In genomic region chr7:26664735-26665420, GRCh38 we compare ENCODE assay signal across 8 cellular contexts.
DNase-seq lines count a peak whose midpoint lies in the region; ATAC-seq, FAIRE-seq and TF ChIP-seq lines count a peak whose summit lies in the region.

No MANE protein-coding gene starts in this region.

- WGBS in HepG2 (ENCODE audit: low lambda C conversion rate), result 90% methylated on average over 5 of the region's 5 CpGs

- no peak overlapping the region for H3K27ac ChIP-seq in HepG2 (ENCODE audit: extremely low read length, insufficient read depth, low read length)

- H3K4me3 ChIP-seq in HepG2 (replicated peaks in 1 of 3; ENCODE audit: insufficient read depth in 1 of 3, low read depth in 2 of 3, low read length in 3 of 3), result no peak overlapping the region

- H3K27ac Mint-ChIP-seq in CD14-positive monocyte (peak overlapping the region in 6 of 7 donors; percentile 31 to 83 (median 55)), HFFc6 (no peak overlapping the region)
- no peak overlapping the region for H3K27ac Mint-ChIP-seq in activated CD4-positive, alpha-beta memory T cell treated with anti-CD3 and anti-CD28 coated beads, Interleukin-2, amount 10 ng/mL, durations not matched to agents 7 days and 5 days

- TF ChIP-seq EP300 in HepG2 (IDR thresholded peaks at IDR 0.05; ENCODE audit: low read depth in 2 of 2, low read length in 2 of 2) (no peak), HepG2 (CRISPR knock-in tag; IDR thresholded peaks at IDR 0.05; ENCODE audit: borderline replicate concordance) (no peak)

- DNase-seq in CD14-positive monocyte (ENCODE audit: low spot score), result peak; percentile 47
- no peak for DNase-seq in HFFc6
- peak; percentile 28 for DNase-seq in activated CD4-positive, alpha-beta memory T cell treated with anti-CD3 and anti-CD28 coated beads, Interleukin-2, amount 10 ng/mL, durations not matched to agents 7 days and 5 days
- DNase-seq in HepG2 (ENCODE audit: low spot score), result no peak
- DNase-seq in germinal center (ENCODE audit: low spot score), result no peak
- DNase-seq in posterior vena cava (ENCODE audit: low spot score), result no peak

- no peak for TF ChIP-seq RAD21 in HepG2 (CRISPR knock-in tag; IDR thresholded peaks at IDR 0.05)

- no peaks in the 10 kb centered on the region for H3K36me3 ChIP-seq in HepG2 (replicated peaks in 1 of 2; ENCODE audit: control insufficient read depth in 1 of 2, insufficient read depth in 2 of 2, low read length in 2 of 2)

- H3K36me3 Mint-ChIP-seq in CD14-positive monocyte (peaks cover 17 to 30% of the 10 kb centered on the region in 2 donors), HFFc6 (ENCODE audit: low read depth) (no peaks in the 10 kb centered on the region)
- H3K36me3 Mint-ChIP-seq in activated CD4-positive, alpha-beta memory T cell treated with anti-CD3 and anti-CD28 coated beads, Interleukin-2, amount 10 ng/mL, durations not matched to agents 7 days and 5 days (ENCODE audit: low read depth), result no peaks in the 10 kb centered on the region

- peaks cover 4% of the 10 kb centered on the region; the same call in 1 of the 2 replicates for H3K4me1 ChIP-seq in HepG2 (ENCODE audit: insufficient read depth, low read length)

- in situ Hi-C loops in HepG2 (cut with HindIII; ENCODE audit: extremely low pct_ligation_motif_present, low pct_unique_long_range_greater_than_20kb), result loop anchor here (5.0 to 25.0 kb wide), 3 partner anchors 288 to 770 kb away; no protein-coding TSS in a partner anchor

- intact Hi-C loops in CD14-positive monocyte (cut with micrococcal nuclease) (loop anchor here (5.0 to 10.0 kb wide), 3 partner anchors 280 to 770 kb away; no protein-coding TSS in a partner anchor), HepG2 (cut with micrococcal nuclease; ENCODE audit: unreplicated experiment) (loop anchor here (5.0 kb wide), 1 partner anchor 373 kb away; the partner anchor contains the start of gene SNX10), posterior vena cava (cut with DNase I) (loop anchor here (5.0 to 10.0 kb wide), 2 partner anchors 327 to 770 kb away; no protein-coding TSS in a partner anchor)

- H3K4me1 Mint-ChIP-seq in CD14-positive monocyte, result peaks cover 12% of the 10 kb centered on the region
- H3K4me1 Mint-ChIP-seq in HFFc6 (ENCODE audit: low read depth), result peaks cover 16% of the 10 kb centered on the region
- H3K4me1 Mint-ChIP-seq in activated CD4-positive, alpha-beta memory T cell treated with anti-CD3 and anti-CD28 coated beads, Interleukin-2, amount 10 ng/mL, durations not matched to agents 7 days and 5 days, result peaks cover 14% of the 10 kb centered on the region

- H3K9me3 Mint-ChIP-seq in CD14-positive monocyte (no peaks in the 10 kb centered on the region), HFFc6 (no peaks in the 10 kb centered on the region)
- H3K9me3 Mint-ChIP-seq in activated CD4-positive, alpha-beta memory T cell treated with anti-CD3 and anti-CD28 coated beads, Interleukin-2, amount 10 ng/mL, durations not matched to agents 7 days and 5 days, result no peaks in the 10 kb centered on the region

- POLR2A ChIA-PET in activated CD4-positive, alpha-beta memory T cell treated with anti-CD3 and anti-CD28 coated beads, Interleukin-2, amount 10 ng/mL, durations not matched to agents 7 days and 5 days (lab: Charles Lee), result interaction anchor here (0.7 kb wide), 1 partner anchor 450 kb away, joined by 3 read pairs; no protein-coding TSS in a partner anchor
- POLR2A ChIA-PET in HepG2 (lab: Yijun Ruan, JAX), result no interaction called here

- H3K27me3 ChIP-seq in HepG2 (ENCODE audit: control insufficient read depth in 1 of 2, insufficient read depth in 2 of 2, low read length in 2 of 2), result no peaks in the 10 kb centered on the region

- no peaks in the 10 kb centered on the region for H4K20me1 ChIP-seq in HepG2 (ENCODE audit: insufficient read depth, low read length)

- H3K9me3 ChIP-seq in HepG2 (ENCODE audit: low read length), result no peaks in the 10 kb centered on the region

- no peaks in the 10 kb centered on the region for H3K27me3 Mint-ChIP-seq in CD14-positive monocyte (ENCODE audit: low read depth in 3 of 3)
- H3K27me3 Mint-ChIP-seq in HFFc6 (ENCODE audit: insufficient read depth), result peaks cover 2% of the 10 kb centered on the region
- peaks cover 35% of the 10 kb centered on the region for H3K27me3 Mint-ChIP-seq in activated CD4-positive, alpha-beta memory T cell treated with anti-CD3 and anti-CD28 coated beads, Interleukin-2, amount 10 ng/mL, durations not matched to agents 7 days and 5 days

- H3K4me3 Mint-ChIP-seq in CD14-positive monocyte (peak overlapping the region; percentile 53 to 63), HFFc6 (peak overlapping the region; percentile 63; the same call in 1 of the 2 replicates)
- H3K4me3 Mint-ChIP-seq in activated CD4-positive, alpha-beta memory T cell treated with anti-CD3 and anti-CD28 coated beads, Interleukin-2, amount 10 ng/mL, durations not matched to agents 7 days and 5 days, result no peak overlapping the region

- TF ChIP-seq CTCF in CD14-positive monocyte (IDR thresholded peaks at IDR 0.05), result no peak
- no peak for TF ChIP-seq CTCF in HFFc6 (IDR thresholded peaks at IDR 0.05)
- TF ChIP-seq CTCF in HepG2 (CRISPR knock-in tag; IDR thresholded peaks at IDR 0.05), result no peak

- CTCF ChIA-PET in activated CD4-positive, alpha-beta memory T cell treated with anti-CD3 and anti-CD28 coated beads, Interleukin-2, amount 10 ng/mL, durations not matched to agents 7 days and 5 days (lab: Charles Lee), result interaction anchor here (0.6 to 5.1 kb wide), 6 partner anchors 16 to 1364 kb away, joined by 3 to 47 read pairs (median 4); no protein-coding TSS in a partner anchor
- CTCF ChIA-PET in HepG2 (lab: Yijun Ruan, JAX; ENCODE audit: low intra/inter-chr PET ratio, low total read pairs), result no interaction called here

- H2AFZ ChIP-seq in HepG2 (ENCODE audit: low read length), result no peak overlapping the region

- H3K79me2 ChIP-seq in HepG2 (ENCODE audit: insufficient read depth, low read length), result no peaks in the 10 kb centered on the region

- ATAC-seq in HepG2 (no peak), GM21576 (IDR thresholded peaks at IDR 0.05; ENCODE audit: unreplicated experiment) (no peak), GM19351 (IDR thresholded peaks at IDR 0.05; ENCODE audit: unreplicated experiment) (no peak)

- BruUV-seq in HepG2 (replicated peaks; lab: Mats Ljungman, UMichigan), result no TSS peak

- H3K9ac ChIP-seq in HepG2 (ENCODE audit: insufficient read depth, low read depth, low read length), result no peak overlapping the region

- TF ChIP-seq POLR2A in HepG2 (IDR thresholded peaks at IDR 0.05; ENCODE audit: insufficient read depth in 1 of 2, low read depth in 2 of 2, low read length in 2 of 2), result no peak

- H3K4me2 ChIP-seq in HepG2 (ENCODE audit: low read depth, low read length), result no peak overlapping the region

- no peak for FAIRE-seq in HepG2 (lab: Jason Lieb, UNC)

TF ChIP-seq in HepG2, 621 proteins besides CTCF, POLR2A, EP300 and RAD21:
- TF ChIP-seq CEBPB (IDR thresholded peaks at IDR 0.05; ENCODE audit: borderline replicate concordance, low read depth, low read length) (peak; percentile 27; the same call in 1 of the 2 replicates), TEAD3 (CRISPR knock-in tag; optimal IDR thresholded peaks at IDR 0.05; ENCODE audit: borderline replicate concordance) (no peak)

Comparison
In these comparisons a context has a peak if more than half of its experiments do, and no peak if none do; other contexts are left out.
1. DNase-seq: peak in CD14-positive monocyte (single experiment) and activated CD4-positive, alpha-beta memory T cell treated with anti-CD3 and anti-CD28 coated beads, Interleukin-2, amount 10 ng/mL, durations not matched to agents 7 days and 5 days (single experiment); none in HFFc6 (single experiment), HepG2 (single experiment), germinal center (single experiment) and posterior vena cava (single experiment).
2. H3K27ac Mint-ChIP-seq: peak in CD14-positive monocyte (6 of 7); none in HFFc6 (single experiment) and activated CD4-positive, alpha-beta memory T cell treated with anti-CD3 and anti-CD28 coated beads, Interleukin-2, amount 10 ng/mL, durations not matched to agents 7 days and 5 days (single experiment).